11 cellular contexts compared by ENCODE assay signal in genomic region chr6:16602035-16602434, GRCh38.
DNase-seq lines count a peak whose midpoint lies in the region; ATAC-seq, FAIRE-seq and TF ChIP-seq lines count a peak whose summit lies in the region.
"Had no signal": no experiment of that assay in that cellular context is flagged by ENCODE, and none has a peak within 500 bp of the region (broad histone marks: within the 10 kb centered on the region; RNA-seq: fewer than 3 reads in every experiment).

No MANE protein-coding gene starts in this region.

- no peak for TF ChIP-seq CTCF in CD4-positive, alpha-beta T cell (IDR thresholded peaks at IDR 0.05)

- H3K27me3 ChIP-seq in CD4-positive, alpha-beta T cell (ENCODE audit: control insufficient read depth, insufficient read depth, low read length) = no peaks in the 10 kb centered on the region

- peak overlapping the region; percentile 41 for H3K27ac Mint-ChIP-seq in activated naive CD8-positive, alpha-beta T cell treated with anti-CD3 and anti-CD28 coated beads, Interleukin-2, amount 50 U/mL, for 24 hours
- H3K27ac Mint-ChIP-seq in CD4-positive, alpha-beta T cell = no peak overlapping the region

- ATAC-seq in GM19452 (IDR thresholded peaks at IDR 0.05; ENCODE audit: unreplicated experiment) (peak; percentile 72), HG03066 (IDR thresholded peaks at IDR 0.05; ENCODE audit: low read depth, unreplicated experiment) (peak; percentile 82)
- ATAC-seq in activated naive CD8-positive, alpha-beta T cell treated with anti-CD3 and anti-CD28 coated beads, Interleukin-2, amount 50 U/mL, for 24 hours = peak; percentile 97
- ATAC-seq in CD4-positive, alpha-beta T cell (ENCODE audit: poor library complexity) = no peak

- H3K4me3 Mint-ChIP-seq in activated naive CD8-positive, alpha-beta T cell treated with anti-CD3 and anti-CD28 coated beads, Interleukin-2, amount 50 U/mL, for 24 hours = no peak overlapping the region
- no peak overlapping the region for H3K4me3 Mint-ChIP-seq in CD4-positive, alpha-beta T cell

- no peaks in the 10 kb centered on the region for H3K9me3 ChIP-seq in CD4-positive, alpha-beta T cell (ENCODE audit: control insufficient read depth, low read length)

- H3K27me3 Mint-ChIP-seq in activated naive CD8-positive, alpha-beta T cell treated with anti-CD3 and anti-CD28 coated beads, Interleukin-2, amount 50 U/mL, for 24 hours = no peaks in the 10 kb centered on the region
- H3K27me3 Mint-ChIP-seq in CD4-positive, alpha-beta T cell = no peaks in the 10 kb centered on the region

- H3K36me3 Mint-ChIP-seq in activated naive CD8-positive, alpha-beta T cell treated with anti-CD3 and anti-CD28 coated beads, Interleukin-2, amount 50 U/mL, for 24 hours (ENCODE audit: low read depth) = peaks cover 12% of the 10 kb centered on the region
- H3K36me3 Mint-ChIP-seq in CD4-positive, alpha-beta T cell (ENCODE audit: low read depth) = no peaks in the 10 kb centered on the region

- POLR2A ChIA-PET in CD4-positive, alpha-beta T cell (lab: Charles Lee) = interaction anchor here (1.4 kb wide), 1 partner anchor 96 kb away, joined by 4 read pairs; no protein-coding TSS in a partner anchor

- DNase-seq in GM18507 (ENCODE audit: extremely low spot score, insufficient read length, low read depth) = peak; percentile 62
- DNase-seq in activated naive CD8-positive, alpha-beta T cell treated with anti-CD3 and anti-CD28 coated beads, Interleukin-2, amount 50 U/mL, for 24 hours = peak; percentile 58
- no peak for DNase-seq in NCI-H526 treated with DMSO at 0.1 percent for 48 hours (lab: John Stamatoyannopoulos, UW)
- no peak for DNase-seq in NCI-H187 treated with DMSO at 0.1 percent for 48 hours (lab: John Stamatoyannopoulos, UW)
- DNase-seq in effector CD4-positive, alpha-beta T cell = no peak
- DNase-seq in CD4-positive, alpha-beta T cell = no peak
- DNase-seq: NCI-H345 had no signal

- CTCF ChIA-PET in CD4-positive, alpha-beta T cell (lab: Charles Lee) = no interaction called here

- H3K27ac ChIP-seq in CD4-positive, alpha-beta T cell (ENCODE audit: low read depth, low read length) = no peak overlapping the region

- H3K9me3 Mint-ChIP-seq in activated naive CD8-positive, alpha-beta T cell treated with anti-CD3 and anti-CD28 coated beads, Interleukin-2, amount 50 U/mL, for 24 hours = no peaks in the 10 kb centered on the region
- H3K9me3 Mint-ChIP-seq in CD4-positive, alpha-beta T cell = no peaks in the 10 kb centered on the region

- peaks cover 49% of the 10 kb centered on the region for H3K4me1 Mint-ChIP-seq in activated naive CD8-positive, alpha-beta T cell treated with anti-CD3 and anti-CD28 coated beads, Interleukin-2, amount 50 U/mL, for 24 hours
- H3K4me1 Mint-ChIP-seq in CD4-positive, alpha-beta T cell (ENCODE audit: low read depth) = peaks cover 33% of the 10 kb centered on the region

- intact Hi-C loops in CD4-positive, alpha-beta T cell (cut with DNase I, micrococcal nuclease) = no loop called here

- peak; percentile 88 for FAIRE-seq in GM18507 (lab: Jason Lieb, UNC)
- FAIRE-seq: colon, TTC549 had no signal

Comparison
In these comparisons a context has a peak if more than half of its experiments do, and no peak if none do; other contexts are left out.
1. DNase-seq: peak in GM18507 (single experiment) and activated naive CD8-positive, alpha-beta T cell treated with anti-CD3 and anti-CD28 coated beads, Interleukin-2, amount 50 U/mL, for 24 hours (single experiment); none in NCI-H526 treated with DMSO at 0.1 percent for 48 hours (single experiment), NCI-H187 treated with DMSO at 0.1 percent for 48 hours (single experiment), effector CD4-positive, alpha-beta T cell (single experiment) and CD4-positive, alpha-beta T cell (0 of 10).